ENCODE assay signal across 24 cellular contexts in genomic region chr3:169394316-169394715, GRCh38.
"Had no signal": no experiment of that assay in that cellular context is flagged by ENCODE, and none has a peak within 500 bp of the region (broad histone marks: within the 10 kb centered on the region; RNA-seq: fewer than 3 reads in every experiment).

No MANE protein-coding gene starts in this region.

- H3K4me1 ChIP-seq: prostate gland, testis, thyroid gland, vagina had no signal

- H3K36me3 ChIP-seq: left ventricle myocardium inferior, neutrophil, ovary, prostate gland, stomach, thyroid gland, transverse colon, upper lobe of left lung, vagina had no signal

- DNase-seq: islet precursor cell; left ventricle myocardium inferior; mesendoderm; naive thymus-derived CD4-positive, alpha-beta T cell; ovary; retina; right cardiac atrium; stimulated activated CD4-positive, alpha-beta T cell treated with anti-CD3 and anti-CD28 coated beads, Interleukin-12 subunit alpha, Interleukin-12 subunit beta, amount 100 ng/mL, for 4 hours; stimulated activated CD4-positive, alpha-beta T cell treated with anti-CD3 and anti-CD28 coated beads, Interleukin-15, amount 100 ng/mL, for 24 hours; stimulated activated CD4-positive, alpha-beta T cell treated with anti-CD3 and anti-CD28 coated beads, Interleukin-2, amount 100 ng/mL, for 24 hours; stimulated activated CD4-positive, alpha-beta T cell treated with anti-CD3 and anti-CD28 coated beads, Interleukin-4, amount 100 ng/mL, for 1 hour; stimulated activated naive B cell treated with anti-CD40 and anti-IgM and Interleukin-4, amounts not matched to agents 10 μg/mL and 1 μg/mL and 100 μg/mL, for 72 hours; stimulated activated naive CD8-positive, alpha-beta T cell treated with anti-CD3 and anti-CD28 coated beads, Interleukin-15, Interleukin-2, amounts not matched to agents 100 U/mL and 50 U/mL, for 24 hours; stomach; testis; thyroid gland; transverse colon; upper lobe of left lung had no signal

- H3K4me3 ChIP-seq: left ventricle myocardium inferior, lung, ovary, prostate gland, skin epidermis, stomach, testis, thyroid gland, transverse colon, upper lobe of left lung, vagina had no signal

- H3K9me3 ChIP-seq: left ventricle myocardium inferior, neutrophil, ovary, prostate gland, stomach, testis, thyroid gland, transverse colon, upper lobe of left lung, vagina had no signal

- H3K27ac ChIP-seq: left ventricle myocardium inferior, neutrophil, ovary, prostate gland, skin epidermis, stomach, testis, thyroid gland, transverse colon, upper lobe of left lung, vagina had no signal

- ATAC-seq: naive thymus-derived CD4-positive, alpha-beta T cell; right cardiac atrium; sciatic nerve; stimulated activated naive B cell treated with anti-CD40 and anti-IgM and Interleukin-4, amounts not matched to agents 10 μg/mL and 1 μg/mL and 100 μg/mL, for 72 hours; stimulated activated naive CD8-positive, alpha-beta T cell treated with anti-CD3 and anti-CD28 coated beads, Interleukin-15, Interleukin-2, amounts not matched to agents 100 U/mL and 50 U/mL, for 24 hours had no signal

- H3K27me3 ChIP-seq: neutrophil, ovary, stomach, testis, thyroid gland, transverse colon, upper lobe of left lung, vagina had no signal
